ENCODE assay signal across 8 cellular contexts in the genomic region with DNA sequence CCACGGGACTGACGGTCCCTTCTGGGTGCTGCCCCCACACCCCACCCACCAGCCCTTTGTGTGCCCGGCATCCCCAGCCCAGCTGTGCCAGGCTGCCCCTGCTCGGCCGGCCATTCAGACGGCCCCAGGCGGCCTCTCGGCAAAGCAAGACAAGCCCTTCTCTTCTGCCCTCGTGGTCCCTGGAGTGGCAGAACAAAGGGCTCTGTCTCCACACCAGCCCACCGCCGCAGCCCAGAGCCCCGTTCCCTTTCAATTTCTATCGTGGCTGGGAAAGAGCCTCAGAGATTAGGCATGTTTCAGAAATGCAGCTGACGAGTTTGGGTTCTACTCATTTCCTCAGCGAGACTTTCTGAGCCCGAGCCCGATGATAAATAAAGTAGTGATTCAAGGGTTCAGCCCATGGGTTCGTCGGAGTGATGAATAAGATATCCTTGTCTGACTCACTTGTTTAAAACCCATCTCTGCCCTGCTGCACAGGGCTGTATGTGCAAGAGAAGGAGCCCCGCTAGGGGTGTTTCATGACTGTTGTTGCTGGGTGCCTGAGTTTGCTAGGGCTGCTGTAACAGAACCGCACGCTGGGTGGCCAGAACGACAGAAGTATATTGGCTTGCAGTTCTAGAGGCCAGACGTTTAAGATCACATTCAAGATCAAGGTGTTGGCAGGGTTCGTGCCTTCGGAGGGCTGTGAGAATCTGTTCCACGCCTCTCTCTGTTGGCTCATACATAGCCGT. TPM values are rescaled to one million over a fixed set of nuclear protein-coding genes. Genes with fewer than 3 reads are reported as not detected.
DNase-seq lines count a peak whose midpoint lies in the region; ATAC-seq and TF ChIP-seq lines count a peak whose summit lies in the region.

No MANE protein-coding gene starts in this region.

- DNase-seq in Ammon's horn (ENCODE audit: low spot score): peak; percentile 87
- peak; percentile 90 for DNase-seq in OCI-LY7 (ENCODE audit: low spot score)
- peak; percentile 99 for DNase-seq in fibroblast of the aortic adventitia (ENCODE audit: low read depth)
- DNase-seq in non-pigmented ciliary epithelial cell (ENCODE audit: low read depth): peak; percentile 98
- DNase-seq in stromal cell of bone marrow (ENCODE audit: low read depth): peak; percentile 99

- H3K36me3 ChIP-seq in OCI-LY7 (ENCODE audit: insufficient read depth, low read length): peaks cover 12% of the 10 kb centered on the region; the same call in 1 of the 2 replicates

- H3K27ac ChIP-seq in OCI-LY7 (ENCODE audit: low read depth, low read length, poor library complexity, severe bottlenecking): peak overlapping the region; percentile 67

- H2AFZ ChIP-seq in OCI-LY7 (ENCODE audit: low read length): no peak overlapping the region

- no peaks in the 10 kb centered on the region for H3K9me3 ChIP-seq in OCI-LY7 (ENCODE audit: low read length)

- H3K9me3 Mint-ChIP-seq in activated T-helper 17 cell treated with anti-CD3 and anti-CD28 coated beads, Interleukin-2, amount 50 U/mL, for 72 hours: no peaks in the 10 kb centered on the region

- H3K4me3 ChIP-seq in OCI-LY7 (ENCODE audit: low read depth, low read length, poor library complexity, severe bottlenecking) (peak overlapping the region; percentile 68), fibroblast of the aortic adventitia (ENCODE audit: low read depth, low read length) (peak overlapping the region; percentile 73)

- peaks cover 49% of the 10 kb centered on the region for H3K36me3 Mint-ChIP-seq in activated T-helper 17 cell treated with anti-CD3 and anti-CD28 coated beads, Interleukin-2, amount 50 U/mL, for 72 hours (ENCODE audit: low read depth)

- H3K79me2 ChIP-seq in OCI-LY7 (ENCODE audit: insufficient read depth, low read depth, low read length): peaks cover 86% of the 10 kb centered on the region

- ATAC-seq in GM21619 (IDR thresholded peaks at IDR 0.05; ENCODE audit: unreplicated experiment) (peak; percentile 38), HG03469 (IDR thresholded peaks at IDR 0.05; ENCODE audit: unreplicated experiment) (no peak)
- ATAC-seq in activated T-helper 17 cell treated with anti-CD3 and anti-CD28 coated beads, Interleukin-2, amount 50 U/mL, for 72 hours (replicated peaks): peak; percentile 84

- H3K4me1 Mint-ChIP-seq in activated T-helper 17 cell treated with anti-CD3 and anti-CD28 coated beads, Interleukin-2, amount 50 U/mL, for 72 hours: peaks cover 31% of the 10 kb centered on the region

- no peaks in the 10 kb centered on the region for H3K9me2 ChIP-seq in OCI-LY7 (ENCODE audit: insufficient read depth, low read length)

- no TSS peak for BruUV-seq in OCI-LY7 (replicated peaks; lab: Mats Ljungman, UMichigan)

- H3K27me3 Mint-ChIP-seq in activated T-helper 17 cell treated with anti-CD3 and anti-CD28 coated beads, Interleukin-2, amount 50 U/mL, for 72 hours: no peaks in the 10 kb centered on the region

- peak overlapping the region; percentile 85 for H3K27ac Mint-ChIP-seq in activated T-helper 17 cell treated with anti-CD3 and anti-CD28 coated beads, Interleukin-2, amount 50 U/mL, for 72 hours

- peak overlapping the region; percentile 93 for H3K4me2 ChIP-seq in OCI-LY7 (ENCODE audit: low read length)

- intact Hi-C loops in OCI-LY7 (cut with micrococcal nuclease; ENCODE audit: unreplicated experiment): loop anchor here (1.0 to 10.0 kb wide), 3 partner anchors 45 to 635 kb away; no protein-coding TSS in a partner anchor

- TF ChIP-seq CTCF in OCI-LY7 (conservative IDR thresholded peaks at IDR 0.05; ENCODE audit: low read length): peak; percentile 78
- peak; percentile 82 for TF ChIP-seq CTCF in fibroblast of the aortic adventitia (IDR thresholded peaks at IDR 0.05; ENCODE audit: insufficient read depth, low read length)

- H3K4me3 Mint-ChIP-seq in activated T-helper 17 cell treated with anti-CD3 and anti-CD28 coated beads, Interleukin-2, amount 50 U/mL, for 72 hours: peak overlapping the region; percentile 99

- peaks cover 53% of the 10 kb centered on the region for H3K4me1 ChIP-seq in OCI-LY7 (ENCODE audit: insufficient read depth, low read length, poor library complexity, severe bottlenecking)

- POLR2A ChIA-PET in OCI-LY7 (lab: Charles Lee): interaction anchor here (0.8 to 0.9 kb wide), 2 partner anchors 46 to 144 kb away, joined by 3 to 5 read pairs; no protein-coding TSS in a partner anchor

- H4K20me1 ChIP-seq in OCI-LY7 (ENCODE audit: insufficient read depth, low read length): peaks cover 6% of the 10 kb centered on the region; the same call in 1 of the 2 replicates

- CTCF ChIA-PET in OCI-LY7 (lab: Charles Lee; ENCODE audit: unreplicated experiment): no interaction called here

RNA-seq across cellular contexts. Expression of a gene that starts 4.3 kb away (rescaled TPM):
- 74.7 and 84.9 TPM in 2 replicates for total RNA-seq in OCI-LY7 (2014; rRNA removed; shearing (Covaris generic))
- total RNA-seq in OCI-LY7 (2022) (144 and 150 TPM in 2 replicates), fibroblast of the aortic adventitia (ENCODE audit: low replicate concordance) (58.9 and 103 TPM in 2 replicates)
- 100 to 1,000 TPM; 149 to 152 TPM for total RNA-seq in activated T-helper 17 cell treated with anti-CD3 and anti-CD28 coated beads, Interleukin-2, amount 50 U/mL, for 72 hours

RNA-seq across cellular contexts. Expression of a gene that starts 4.6 kb away (rescaled TPM):
- total RNA-seq in OCI-LY7 (2014; rRNA removed; shearing (Covaris generic)): 47.3 and 50.7 TPM in 2 replicates
- 74.1 and 107 TPM in 2 replicates for total RNA-seq in OCI-LY7 (2022)
- total RNA-seq in activated T-helper 17 cell treated with anti-CD3 and anti-CD28 coated beads, Interleukin-2, amount 50 U/mL, for 72 hours: 10 to 100 TPM; 26.0 to 35.2 TPM
- total RNA-seq in fibroblast of the aortic adventitia (ENCODE audit: low replicate concordance): 0.33 and 5.2 TPM in 2 replicates

RNA-seq across cellular contexts. Expression of a gene that starts 53.3 kb away (rescaled TPM):
- 0.32 TPM in 1 of 2 replicates, not detected in the other for total RNA-seq in OCI-LY7 (2014; rRNA removed; shearing (Covaris generic))
- total RNA-seq in OCI-LY7 (2022) (1.2 TPM in 2 replicates), fibroblast of the aortic adventitia (ENCODE audit: low replicate concordance) (0.18 and 2.5 TPM in 2 replicates)
- total RNA-seq in activated T-helper 17 cell treated with anti-CD3 and anti-CD28 coated beads, Interleukin-2, amount 50 U/mL, for 72 hours: 1 to 10 TPM in 1 of 2 donors, under 1 TPM in 1; 0.11 to 6.5 TPM
